In genomic region chr6:132025468-132025867, GRCh38 we compare ENCODE assay signal across 1 cellular context.
TF ChIP-seq lines count a peak whose summit lies in the region.

No MANE protein-coding gene starts in this region.

TF ChIP-seq in H1, 55 proteins besides CTCF, POLR2A, EP300 and RAD21:
- TF ChIP-seq CTBP2 (IDR thresholded peaks at IDR 0.05; ENCODE audit: borderline replicate concordance, insufficient read depth, insufficient read length, low read length) (no peak), SIX5 (IDR thresholded peaks at IDR 0.05; ENCODE audit: low read depth, low read length) (no peak)
